16 cellular contexts compared by ENCODE assay signal in the genomic region with DNA sequence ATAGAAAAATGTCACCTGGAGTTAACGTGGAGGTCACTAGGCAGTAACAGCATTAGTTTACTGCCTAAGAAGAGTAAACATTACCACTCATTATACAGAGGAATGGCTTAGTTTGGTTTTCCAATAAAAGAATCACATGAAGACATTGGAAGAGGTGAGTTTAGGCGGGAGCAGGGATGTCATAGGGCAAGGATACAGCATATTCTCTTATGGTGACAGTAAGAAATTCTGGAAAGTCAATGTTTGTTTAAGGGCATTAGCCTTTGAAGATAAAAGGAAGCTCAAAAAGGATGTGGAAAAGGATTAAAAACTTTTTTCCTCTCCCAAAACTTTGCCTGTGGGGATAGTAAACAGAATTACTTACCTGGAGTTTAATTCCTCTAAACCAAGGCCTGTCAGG. TPM values are rescaled to one million over a fixed set of nuclear protein-coding genes. Genes with fewer than 3 reads are reported as not detected.
DNase-seq lines count a peak whose midpoint lies in the region; ATAC-seq, FAIRE-seq and TF ChIP-seq lines count a peak whose summit lies in the region.
"Had no signal": no experiment of that assay in that cellular context is flagged by ENCODE, and none has a peak within 500 bp of the region (broad histone marks: within the 10 kb centered on the region; RNA-seq: fewer than 3 reads in every experiment).

No MANE protein-coding gene starts in this region.

- no TSS peak for BruUV-seq in GM12878 (replicated peaks; lab: Mats Ljungman, UMichigan)

- no peak for TF ChIP-seq EP300 in GM12878 (IDR thresholded peaks at IDR 0.05; ENCODE audit: borderline replicate concordance in 1 of 2, control insufficient read depth in 1 of 2, low read depth in 2 of 2, low read length in 2 of 2)

- no peak overlapping the region for H3K27ac Mint-ChIP-seq in natural killer cell treated with Interleukin-12 subunit alpha and Interleukin-12 subunit beta and Interleukin-15 and Interleukin-18, amount 100 ng/mL, for 72 hours
- peak overlapping the region in 1 of 2 donors; percentile 0 for H3K27ac Mint-ChIP-seq in natural killer cell
- H3K27ac Mint-ChIP-seq: CD8-positive, alpha-beta T cell had no signal

- no peak for TF ChIP-seq RAD21 in GM12878 (IDR thresholded peaks at IDR 0.05; ENCODE audit: insufficient read depth, low read depth, low read length)

- RAD21 ChIA-PET in GM12878 (lab: Charles Lee; ENCODE audit: unreplicated experiment) = no interaction called here

- 61% methylated on average over 2 of the region's 2 CpGs for WGBS in GM12878 (ENCODE audit: insufficient coverage, insufficient replicate concordance, low lambda C conversion rate, missing lambda C conversion rate)

- H3K27ac ChIP-seq in GM12878 (ENCODE audit: control insufficient read depth, insufficient read depth) = no peak overlapping the region
- H3K27ac ChIP-seq in left ventricle myocardium inferior (replicated peaks) = no peak overlapping the region
- H3K27ac ChIP-seq: A549 had no signal

- H3K79me2 ChIP-seq in GM12878 (ENCODE audit: control insufficient read depth, insufficient read depth, low read length) = peaks cover 69% of the 10 kb centered on the region

- TF ChIP-seq POLR2A in GM12878 (IDR thresholded peaks at IDR 0.05; ENCODE audit: low read depth, low read length) = no peak

- no peak for TF ChIP-seq CTCF in natural killer cell (IDR thresholded peaks at IDR 0.05)
- no peak for TF ChIP-seq CTCF in GM12878 (IDR thresholded peaks at IDR 0.05 in 2 of 3, conservative IDR thresholded peaks at IDR 0.05 in 1 of 3; ENCODE audit: control insufficient read depth in 2 of 3, extremely low read depth in 1 of 3, insufficient read depth in 1 of 3, low read depth in 3 of 3, low read length in 3 of 3)
- TF ChIP-seq CTCF in left ventricle myocardium inferior (IDR thresholded peaks at IDR 0.05; ENCODE audit: borderline replicate concordance) = no peak

- no peak overlapping the region for H3K4me3 ChIP-seq in GM12878
- H3K4me3 ChIP-seq in left ventricle myocardium inferior = no peak overlapping the region
- H3K4me3 ChIP-seq: A549 had no signal

- H3K4me2 ChIP-seq in GM12878 (ENCODE audit: control insufficient read depth, insufficient read depth) = peak overlapping the region; percentile 32
- H3K4me2 ChIP-seq: A549 had no signal

- 0 out of 4 replicates have a peak, but pooled peaks cover 0 to 2% of the 10 kb centered on the region in 2 experiments for H3K36me3 ChIP-seq in GM12878 (ENCODE audit: control insufficient read depth in 2 of 2, insufficient read depth in 2 of 2, low read length in 1 of 2)
- peaks cover 3% of the 10 kb centered on the region for H3K36me3 ChIP-seq in left ventricle myocardium inferior

- SMC1A ChIA-PET in GM12878 (lab: Charles Lee; ENCODE audit: uncharacterized antibody, unreplicated experiment) = interaction anchor here (1.5 to 2.2 kb wide), 2 partner anchors 13 to 16 kb away, joined by 4 read pairs; no protein-coding TSS in a partner anchor

- in situ Hi-C loops in GM12878 (cut with MboI) = no loop called here

- no peaks in the 10 kb centered on the region for H3K9me3 Mint-ChIP-seq in natural killer cell treated with Interleukin-12 subunit alpha and Interleukin-12 subunit beta and Interleukin-15 and Interleukin-18, amount 100 ng/mL, for 72 hours
- no peaks in the 10 kb centered on the region for H3K9me3 Mint-ChIP-seq in natural killer cell
- H3K9me3 Mint-ChIP-seq: CD8-positive, alpha-beta T cell; IgD-negative memory B cell had no signal

- intact Hi-C loops in natural killer cell (cut with micrococcal nuclease) (no loop called here), GM12878 (cut with micrococcal nuclease; ENCODE audit: unreplicated experiment) (no loop called here), left ventricle myocardium inferior (cut with micrococcal nuclease) (no loop called here)

- peaks cover 40 to 54% of the 10 kb centered on the region in 2 donors for H3K4me1 Mint-ChIP-seq in natural killer cell treated with Interleukin-12 subunit alpha and Interleukin-12 subunit beta and Interleukin-15 and Interleukin-18, amount 100 ng/mL, for 72 hours (ENCODE audit: low read depth in 2 of 2)
- peaks cover 65 to 72% of the 10 kb centered on the region in 2 donors for H3K4me1 Mint-ChIP-seq in natural killer cell

- no peak for DNase-seq in natural killer cell treated with Interleukin-12 subunit alpha and Interleukin-12 subunit beta and Interleukin-15 and Interleukin-18, amount 100 ng/mL, for 72 hours (ENCODE audit: low spot score)
- no peak for DNase-seq in natural killer cell
- DNase-seq in HT-29 (ENCODE audit: low spot score) = peak; percentile 23
- DNase-seq in GM12878 (ENCODE audit: low read depth, low spot score) = no peak
- no peak for DNase-seq in left ventricle myocardium inferior
- DNase-seq in T1000 (lab: John Stamatoyannopoulos, UW) = no peak
- DNase-seq: CD8-positive, alpha-beta T cell; COR-L47; DMS153; DMS79 treated with DMSO at 0.1 percent for 48 hours; GF-D8 had no signal

- H3K9me3 ChIP-seq in GM12878 (replicated peaks; ENCODE audit: control insufficient read depth, insufficient read depth, low read length) (no peaks in the 10 kb centered on the region), left ventricle myocardium inferior (replicated peaks) (no peaks in the 10 kb centered on the region)
- H3K9me3 ChIP-seq: A549 had no signal

- H3K27me3 Mint-ChIP-seq in natural killer cell treated with Interleukin-12 subunit alpha and Interleukin-12 subunit beta and Interleukin-15 and Interleukin-18, amount 100 ng/mL, for 72 hours = no peaks in the 10 kb centered on the region
- no peaks in the 10 kb centered on the region for H3K27me3 Mint-ChIP-seq in natural killer cell (ENCODE audit: low read depth in 2 of 2)
- H3K27me3 Mint-ChIP-seq: IgD-negative memory B cell had no signal

- POLR2A ChIA-PET in GM12878 (lab: Charles Lee) = no interaction called here

- no peak for FAIRE-seq in GM12878 (lab: Jason Lieb, UNC)
- FAIRE-seq: A549, D721Med had no signal

- H3K9ac ChIP-seq in GM12878 (ENCODE audit: control insufficient read depth, insufficient read depth, low read length) = no peak overlapping the region

- no peaks in the 10 kb centered on the region for H3K27me3 ChIP-seq in GM12878 (replicated peaks in 1 of 2; ENCODE audit: control insufficient read depth in 2 of 2, insufficient read depth in 2 of 2, low read length in 1 of 2)
- no peaks in the 10 kb centered on the region for H3K27me3 ChIP-seq in left ventricle myocardium inferior (ENCODE audit: low read depth)

- no peak overlapping the region for H2AFZ ChIP-seq in GM12878 (ENCODE audit: control insufficient read depth, low read depth, low read length)

- CTCF ChIA-PET in GM12878 (lab: Yijun Ruan, JAX) = interaction anchor here (0.6 to 1.1 kb wide), 3 partner anchors 14 to 52 kb away, joined by 3 read pairs; no protein-coding TSS in a partner anchor

- peak overlapping the region; percentile 6 for H3K4me3 Mint-ChIP-seq in natural killer cell treated with Interleukin-12 subunit alpha and Interleukin-12 subunit beta and Interleukin-15 and Interleukin-18, amount 100 ng/mL, for 72 hours
- no peak overlapping the region for H3K4me3 Mint-ChIP-seq in natural killer cell
- H3K4me3 Mint-ChIP-seq: CD14-positive monocyte; CD8-positive, alpha-beta T cell had no signal

- peaks cover 30% of the 10 kb centered on the region for H3K36me3 Mint-ChIP-seq in natural killer cell treated with Interleukin-12 subunit alpha and Interleukin-12 subunit beta and Interleukin-15 and Interleukin-18, amount 100 ng/mL, for 72 hours
- H3K36me3 Mint-ChIP-seq in natural killer cell = no peaks in the 10 kb centered on the region

- H3K4me1 ChIP-seq in GM12878 (ENCODE audit: control insufficient read depth, insufficient read depth, low read length) (peaks cover 4% of the 10 kb centered on the region), left ventricle myocardium inferior (peaks cover 37% of the 10 kb centered on the region)

- ATAC-seq in natural killer cell treated with Interleukin-12 subunit alpha and Interleukin-12 subunit beta and Interleukin-15 and Interleukin-18, amount 100 ng/mL, for 72 hours = no peak
- ATAC-seq in natural killer cell (no peak), GM12878 (no peak)
- ATAC-seq: A549; CD8-positive, alpha-beta T cell; HCT116 had no signal

- peaks cover 6% of the 10 kb centered on the region; the same call in 1 of the 2 replicates for H4K20me1 ChIP-seq in GM12878 (ENCODE audit: control insufficient read depth, insufficient read depth)

RNA-seq across cellular contexts. Expression of a gene that starts 4.1 kb away (rescaled TPM):
- 100 to 1,000 TPM in 1 of 2 donors, 10 to 100 TPM in 1; 95.2 to 112 TPM for total RNA-seq in natural killer cell treated with Interleukin-12 subunit alpha and Interleukin-12 subunit beta and Interleukin-15 and Interleukin-18, amount 100 ng/mL, for 72 hours
- total RNA-seq in natural killer cell (100 to 1,000 TPM; 109 to 132 (median 116) TPM), GM12878 (2014; rRNA removed) (119 and 136 TPM in 2 replicates), GM12878 (2014; rRNA removed; fragmentation: Illumina TruSeq; extraction: Trizol) (160 TPM in 2 replicates), GM12878 (2021) (153 and 156 TPM in 2 replicates), left ventricle myocardium inferior (73.5 TPM)
- total RNA-seq in HT-29 (2014; rRNA removed; shearing (Covaris generic)) = 314 and 373 TPM in 2 replicates
- total RNA-seq in GM12878 (2013; cell fraction: nucleolus; rRNA removed) = 84.6 and 103 TPM in 2 replicates
- 211 TPM for polyA plus RNA-seq in GM12878 (2011; ENCODE audit: low read depth)
- polyA plus RNA-seq in GM12878 (2011; rRNA removed) (219 and 229 TPM in 2 replicates), GM12878 (2014; fragmentation: Illumina TruSeq; extraction: Trizol) (223 and 290 TPM in 2 replicates), GM12878 (2014; fragmentation: Nextera tagmentation; extraction: Ambion mirVana) (100 to 1,000 TPM; 190 to 219 TPM), GM12878 (2014; rRNA removed) (155 and 160 TPM in 2 replicates), GM12878 (2016; fragmentation: Nextera tagmentation; extraction: Ambion mirVana) (100 to 1,000 TPM; 132 to 137 TPM)
- polyA plus RNA-seq in GM12878 (2011; cell fraction: cytosol; rRNA removed) = 147 and 187 TPM in 2 replicates
- polyA plus RNA-seq in GM12878 (2011; cell fraction: nucleus; rRNA removed) = 142 and 167 TPM in 2 replicates
- 173 and 195 TPM in 2 replicates for polyA plus RNA-seq in GM12878 (2012)
- 88.4 and 103 TPM in 2 replicates for polyA minus RNA-seq in GM12878 (2011; rRNA and poly(A)+ RNA removed)
- 38.5 and 44.6 TPM in 2 replicates for polyA minus RNA-seq in GM12878 (2011; cell fraction: cytosol; rRNA and poly(A)+ RNA removed)
- polyA minus RNA-seq in GM12878 (2011; cell fraction: nucleus; rRNA and poly(A)+ RNA removed) = 45.1 and 56.6 TPM in 2 replicates

RNA-seq across cellular contexts. Expression of a gene that starts 5.5 kb away (rescaled TPM):
- total RNA-seq in natural killer cell treated with Interleukin-12 subunit alpha and Interleukin-12 subunit beta and Interleukin-15 and Interleukin-18, amount 100 ng/mL, for 72 hours = 1 to 10 TPM; 4.1 to 4.2 TPM
- total RNA-seq in natural killer cell = 1 to 10 TPM; 4.5 to 6.6 (median 5.0) TPM
- total RNA-seq in HT-29 (2014; rRNA removed; shearing (Covaris generic)) = 19.7 and 20.0 TPM in 2 replicates
- total RNA-seq in GM12878 (2013; cell fraction: nucleolus; rRNA removed) = 11.8 and 12.8 TPM in 2 replicates
- 5.2 and 5.4 TPM in 2 replicates for total RNA-seq in GM12878 (2014; rRNA removed)
- total RNA-seq in GM12878 (2014; rRNA removed; fragmentation: Illumina TruSeq; extraction: Trizol) = 6.2 and 6.3 TPM in 2 replicates
- total RNA-seq in GM12878 (2021) = 4.7 and 4.8 TPM in 2 replicates
- 1.5 TPM for polyA plus RNA-seq in GM12878 (2011; ENCODE audit: low read depth)
- 7.7 and 7.9 TPM in 2 replicates for polyA plus RNA-seq in GM12878 (2011; rRNA removed)
- polyA plus RNA-seq in GM12878 (2011; cell fraction: cytosol; rRNA removed) = 3.9 and 4.7 TPM in 2 replicates
- polyA plus RNA-seq in GM12878 (2011; cell fraction: nucleus; rRNA removed) = 5.9 and 6.0 TPM in 2 replicates
- polyA plus RNA-seq in GM12878 (2012) = 1.8 and 2.6 TPM in 2 replicates
- polyA plus RNA-seq in GM12878 (2014; fragmentation: Illumina TruSeq; extraction: Trizol) = 5.9 and 6.5 TPM in 2 replicates
- polyA plus RNA-seq in GM12878 (2014; fragmentation: Nextera tagmentation; extraction: Ambion mirVana) = 1 to 10 TPM; 1.3 to 1.9 TPM
- polyA plus RNA-seq in GM12878 (2014; rRNA removed) = 3.5 and 3.7 TPM in 2 replicates
- 1 to 10 TPM; 4.0 to 4.1 TPM for polyA plus RNA-seq in GM12878 (2016; fragmentation: Nextera tagmentation; extraction: Ambion mirVana)
- 9.5 and 11.3 TPM in 2 replicates for polyA minus RNA-seq in GM12878 (2011; rRNA and poly(A)+ RNA removed)
- polyA minus RNA-seq in GM12878 (2011; cell fraction: cytosol; rRNA and poly(A)+ RNA removed) = 3.5 and 4.0 TPM in 2 replicates
- polyA minus RNA-seq in GM12878 (2011; cell fraction: nucleus; rRNA and poly(A)+ RNA removed) = 5.4 and 10.2 TPM in 2 replicates
- 11.2 TPM for total RNA-seq in left ventricle myocardium inferior
